In the genomic region with DNA sequence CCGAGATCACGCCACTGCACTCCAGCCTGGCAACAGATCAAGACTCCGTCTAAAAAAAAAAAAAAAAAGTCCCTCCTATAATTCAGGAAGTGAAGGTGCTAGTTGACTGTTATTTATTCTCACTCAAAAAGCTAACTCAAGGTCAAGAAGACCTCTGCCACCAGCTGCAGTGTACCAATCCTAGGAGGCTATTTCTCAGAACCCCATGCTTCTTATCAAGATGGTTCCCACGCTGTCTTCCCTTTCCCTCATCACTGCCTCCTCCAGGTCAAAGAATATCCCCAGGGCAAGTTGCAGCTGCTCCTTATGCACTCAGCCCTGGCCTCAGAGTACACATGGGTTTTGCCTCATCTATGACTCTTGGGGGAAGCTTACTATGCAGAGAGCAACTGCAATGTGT, we compare ENCODE assay signal across 1 cellular context.
TF ChIP-seq lines count a peak whose summit lies in the region.

No MANE protein-coding gene starts in this region.

TF ChIP-seq in GM23338, 12 proteins besides CTCF, POLR2A, EP300 and RAD21 (continued from another document):
- no peak for TF ChIP-seq ZNF462 (CRISPR knock-in tag; IDR thresholded peaks at IDR 0.05)
